In genomic region chr9:90914868-90915483, GRCh38 we compare ENCODE assay signal across 8 cellular contexts.
DNase-seq lines count a peak whose midpoint lies in the region; ATAC-seq, FAIRE-seq and TF ChIP-seq lines count a peak whose summit lies in the region.

No MANE protein-coding gene starts in this region.

- no peaks in the 10 kb centered on the region for H3K27me3 ChIP-seq in WERI-Rb-1 (ENCODE audit: insufficient read depth, low read depth, severe bottlenecking)

- no peak for TF ChIP-seq POLR2A in A549 (IDR thresholded peaks at IDR 0.05; ENCODE audit: low read length)

- 2% methylated on average over 7 of the region's 7 CpGs for WGBS in A549 (ENCODE audit: missing lambda C conversion rate)

- no peaks in the 10 kb centered on the region for H3K4me1 ChIP-seq in A549

- no peak overlapping the region for H3K4me2 ChIP-seq in A549

- H3K9me3 ChIP-seq in A549 (no peaks in the 10 kb centered on the region), WERI-Rb-1 (ENCODE audit: severe bottlenecking) (no peaks in the 10 kb centered on the region)

- H3K36me3 ChIP-seq in WERI-Rb-1: no peaks in the 10 kb centered on the region

- H3K27ac ChIP-seq in A549 (no peak overlapping the region), WERI-Rb-1 (no peak overlapping the region)

- POLR2A ChIA-PET in A549 (lab: Yijun Ruan, JAX): interaction anchor here (1.3 kb wide), 2 partner anchors 510 to 511 kb away, joined by 3 to 4 read pairs; no protein-coding TSS in a partner anchor

- no peak for TF ChIP-seq EP300 in A549 (IDR thresholded peaks at IDR 0.05)

- H3K4me3 ChIP-seq in A549: no peak overlapping the region
- H3K4me3 ChIP-seq in WERI-Rb-1 (ENCODE audit: low read depth, low read length): no peak overlapping the region

- ATAC-seq in A549 (peak; percentile 89 to 99), GM18511 (IDR thresholded peaks at IDR 0.05; ENCODE audit: unreplicated experiment) (peak; percentile 87), HG02981 (IDR thresholded peaks at IDR 0.05; ENCODE audit: unreplicated experiment) (peak; percentile 92)

- DNase-seq in A549 (ENCODE audit: low read depth in 1 of 2, low spot score in 1 of 2) (peak; percentile 79 to 87), NCI-H2107 (lab: John Stamatoyannopoulos, UW) (peak; percentile 71), WERI-Rb-1 (peak; percentile 77), brain pericyte (ENCODE audit: low read depth, low spot score) (peak; percentile 37), iris pigment epithelial cell (ENCODE audit: low read depth) (peak; percentile 71)
- DNase-seq in stimulated activated CD4-positive, alpha-beta T cell treated with anti-CD3 and anti-CD28 coated beads, Interleukin-1b, Interleukin-23, amount 100 ng/mL, for 1 hour (ENCODE audit: low read depth in 2 of 2): peak; percentile 31 to 47

- TF ChIP-seq CTCF in A549 (IDR thresholded peaks at IDR 0.05): peak; percentile 83
- TF ChIP-seq CTCF in WERI-Rb-1 (IDR thresholded peaks at IDR 0.05; ENCODE audit: low read depth, low read length): peak; percentile 89

- CTCF ChIA-PET in A549 (lab: Yijun Ruan, JAX): interaction anchor here (0.5 to 9.1 kb wide), 103 partner anchors 9 to 1036 kb away, joined by 3 to 155 read pairs (median 4); partner anchors contain the start of gene NFIL3

- peak; percentile 81 for FAIRE-seq in A549 (lab: Jason Lieb, UNC)

- peak; percentile 95 for TF ChIP-seq RAD21 in A549 (conservative IDR thresholded peaks at IDR 0.05 in 1 of 2, IDR thresholded peaks at IDR 0.05 in 1 of 2)

TF ChIP-seq in A549, 52 proteins besides CTCF, POLR2A, EP300 and RAD21:
- TF ChIP-seq SMC3 (IDR thresholded peaks at IDR 0.05): peak; percentile 93
- TF ChIP-seq ATOH8 (CRISPR knock-in tag; IDR thresholded peaks at IDR 0.05; ENCODE audit: low read depth): no peak
- TF ChIP-seq RFX5 (IDR thresholded peaks at IDR 0.05): no peak
- no peak for TF ChIP-seq KDM5A (IDR thresholded peaks at IDR 0.05)
- TF ChIP-seq MAZ (IDR thresholded peaks at IDR 0.05; ENCODE audit: borderline replicate concordance, low read depth, low read length): no peak
- TF ChIP-seq FOSL2 (IDR thresholded peaks at IDR 0.05): no peak
- no peak for TF ChIP-seq FOSL2 (CRISPR knock-in tag; IDR thresholded peaks at IDR 0.05)
- no peak for TF ChIP-seq ESRRA (IDR thresholded peaks at IDR 0.05; ENCODE audit: borderline replicate concordance, low read length)
